Comparison of ENCODE assay signal across 8 cellular contexts in the genomic region with DNA sequence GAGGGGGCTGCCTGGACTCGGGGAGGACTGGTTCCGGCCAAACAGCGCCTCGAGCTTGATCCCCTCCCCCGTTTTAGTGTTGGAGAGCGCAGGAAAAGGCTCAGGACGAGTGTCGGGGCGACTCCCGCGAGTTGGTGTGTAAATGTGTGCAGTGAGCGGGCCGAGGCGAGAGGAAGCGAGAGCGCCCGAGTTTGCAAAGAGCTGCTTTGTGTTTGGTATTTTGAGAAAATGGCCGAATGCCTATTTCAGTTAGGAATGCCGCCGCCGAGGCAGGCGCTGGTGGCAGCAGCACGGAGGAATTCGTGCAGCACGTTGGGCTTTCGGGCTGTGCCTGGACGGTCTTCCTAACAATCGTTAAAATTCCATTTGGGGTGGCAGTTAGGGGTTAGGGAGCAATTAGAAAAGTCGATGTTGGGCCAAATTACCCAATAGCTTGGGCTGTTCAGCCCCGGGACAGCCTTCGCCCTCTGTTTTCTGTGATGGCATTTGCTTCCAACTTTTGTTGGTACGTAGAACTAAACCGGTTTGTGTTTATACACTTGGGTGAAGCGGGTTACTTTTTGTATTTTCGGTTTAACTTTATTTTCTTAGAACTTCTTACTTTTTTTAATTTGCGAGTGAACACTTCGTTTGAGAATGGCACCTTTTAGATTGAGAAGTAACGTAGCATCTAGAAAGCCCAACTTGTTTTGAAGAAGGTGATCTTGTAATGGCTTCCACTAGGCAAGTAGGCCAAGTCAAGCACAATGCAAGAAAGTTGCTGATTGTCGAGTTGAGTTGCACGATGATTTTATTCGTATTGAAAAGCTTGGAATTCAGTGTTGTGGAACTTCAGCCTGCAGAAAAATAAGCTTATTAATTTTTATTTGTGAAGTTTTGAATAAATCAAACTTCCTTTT. TPM values are rescaled to one million over a fixed set of nuclear protein-coding genes. Genes with fewer than 3 reads are reported as not detected.
DNase-seq lines count a peak whose midpoint lies in the region; ATAC-seq and TF ChIP-seq lines count a peak whose summit lies in the region.

No MANE protein-coding gene starts in this region.

- peaks cover 37% of the 10 kb centered on the region for H3K36me3 Mint-ChIP-seq in CD4-positive, alpha-beta T cell (ENCODE audit: low read depth)
- peaks cover 11% of the 10 kb centered on the region for H3K36me3 Mint-ChIP-seq in progenitor cell of endocrine pancreas (ENCODE audit: insufficient read depth)

- peaks cover 66% of the 10 kb centered on the region for H3K4me1 Mint-ChIP-seq in CD4-positive, alpha-beta T cell (ENCODE audit: low read depth)
- H3K4me1 Mint-ChIP-seq in progenitor cell of endocrine pancreas (ENCODE audit: low read depth), result peaks cover 31% of the 10 kb centered on the region

- DNase-seq in CD4-positive, alpha-beta T cell, result peak in 9 of 10 experiments; percentile 20 to 63 (median 39)
- peak; percentile 50 for DNase-seq in RPMI7951 (ENCODE audit: low read depth)
- DNase-seq in anterior cingulate cortex (lab: John Stamatoyannopoulos, UW), result peak in 39 of 58 donors; percentile 4 to 72 (median 42)
- DNase-seq in left ventricle myocardium inferior, result peak; percentile 51
- DNase-seq in progenitor cell of endocrine pancreas (ENCODE audit: low spot score, unreplicated experiment), result no peak
- no peak for DNase-seq in cerebellar nuclear complex (lab: John Stamatoyannopoulos, UW)

- no peak for TF ChIP-seq CTCF in CD4-positive, alpha-beta T cell (IDR thresholded peaks at IDR 0.05)
- TF ChIP-seq CTCF in left ventricle myocardium inferior (IDR thresholded peaks at IDR 0.05; ENCODE audit: borderline replicate concordance) (no peak), progenitor cell of endocrine pancreas (IDR thresholded peaks at IDR 0.05; ENCODE audit: unreplicated experiment) (no peak)

- POLR2A ChIA-PET in CD4-positive, alpha-beta T cell (lab: Charles Lee), result interaction anchor here (0.6 to 4.9 kb wide), 18 partner anchors 9 to 1967 kb away, joined by 3 to 222 read pairs (median 4); partner anchors contain the start of genes AASDH, CEP135, NOA1 and PAICS

- H3K27me3 Mint-ChIP-seq in CD4-positive, alpha-beta T cell, result no peaks in the 10 kb centered on the region
- peaks cover 18% of the 10 kb centered on the region for H3K27me3 Mint-ChIP-seq in progenitor cell of endocrine pancreas

- no peaks in the 10 kb centered on the region for H3K9me3 ChIP-seq in CD4-positive, alpha-beta T cell (ENCODE audit: control insufficient read depth, low read length)
- H3K9me3 ChIP-seq in left ventricle myocardium inferior (replicated peaks), result no peaks in the 10 kb centered on the region

- intact Hi-C loops in CD4-positive, alpha-beta T cell (cut with DNase I, micrococcal nuclease), result loop anchor here (2.0 to 10.0 kb wide), 9 partner anchors 69 to 1357 kb away; partner anchors contain the start of genes AASDH (in 2 of the 2), CEP135 (in 1 of the 2), EXOC1 (in 1 of the 2) and PAICS (in 1 of the 2)
- intact Hi-C loops in left ventricle myocardium inferior (cut with micrococcal nuclease), result no loop called here

- TF ChIP-seq POLR2A in GM19193 (IDR thresholded peaks at IDR 0.05; ENCODE audit: extremely low read depth, insufficient read depth, insufficient read length), result peak; percentile 6

- CTCF ChIA-PET in CD4-positive, alpha-beta T cell (lab: Charles Lee), result interaction anchor here (1.0 to 3.4 kb wide), 3 partner anchors 8 to 69 kb away, joined by 3 to 34 read pairs (median 4); partner anchors contain the start of genes NOA1 and POLR2B

- peak overlapping the region; percentile 94 for H3K27ac ChIP-seq in CD4-positive, alpha-beta T cell (ENCODE audit: low read depth, low read length)
- peak overlapping the region; percentile 93 for H3K27ac ChIP-seq in left ventricle myocardium inferior (replicated peaks)

- H3K27me3 ChIP-seq in CD4-positive, alpha-beta T cell (ENCODE audit: control insufficient read depth, insufficient read depth, low read length), result no peaks in the 10 kb centered on the region
- H3K27me3 ChIP-seq in left ventricle myocardium inferior (ENCODE audit: low read depth), result no peaks in the 10 kb centered on the region

- no peaks in the 10 kb centered on the region for H3K36me3 ChIP-seq in left ventricle myocardium inferior

- H3K27ac Mint-ChIP-seq in CD4-positive, alpha-beta T cell, result peak overlapping the region; percentile 99
- peak overlapping the region; percentile 100 for H3K27ac Mint-ChIP-seq in progenitor cell of endocrine pancreas

- peaks cover 77% of the 10 kb centered on the region for H3K4me1 ChIP-seq in left ventricle myocardium inferior

- H3K9me3 Mint-ChIP-seq in CD4-positive, alpha-beta T cell, result no peaks in the 10 kb centered on the region
- no peaks in the 10 kb centered on the region for H3K9me3 Mint-ChIP-seq in progenitor cell of endocrine pancreas (ENCODE audit: low read depth)

- ATAC-seq in CD4-positive, alpha-beta T cell (ENCODE audit: poor library complexity), result peak; percentile 18
- peak; percentile 32 for ATAC-seq in HG03196 (IDR thresholded peaks at IDR 0.05; ENCODE audit: unreplicated experiment)

- peak overlapping the region; percentile 98 for H3K4me3 Mint-ChIP-seq in CD4-positive, alpha-beta T cell
- peak overlapping the region; percentile 99 for H3K4me3 Mint-ChIP-seq in progenitor cell of endocrine pancreas (ENCODE audit: low read depth)

- peak overlapping the region; percentile 91 for H3K4me3 ChIP-seq in left ventricle myocardium inferior

RNA-seq across cellular contexts. Expression of gene REST, which starts 1.6 kb away (rescaled TPM):
- total RNA-seq in CD4-positive, alpha-beta T cell, result 10 to 100 TPM; 56.8 to 57.6 TPM
- 20.0 and 27.8 TPM in 2 replicates for total RNA-seq in RPMI7951 (2014; rRNA removed; shearing (Covaris generic))
- total RNA-seq in left ventricle myocardium inferior, result 24.1 TPM
- total RNA-seq in progenitor cell of endocrine pancreas, result 92.0 and 95.7 TPM in 2 replicates

Comparison
In these comparisons a context has a peak if more than half of its experiments do, and no peak if none do; other contexts are left out.
1. DNase-seq: peak in CD4-positive, alpha-beta T cell (9 of 10), RPMI7951 (single experiment), anterior cingulate cortex (39 of 58) and left ventricle myocardium inferior (single experiment); none in progenitor cell of endocrine pancreas (single experiment) and cerebellar nuclear complex (0 of 2).